In the genomic region with DNA sequence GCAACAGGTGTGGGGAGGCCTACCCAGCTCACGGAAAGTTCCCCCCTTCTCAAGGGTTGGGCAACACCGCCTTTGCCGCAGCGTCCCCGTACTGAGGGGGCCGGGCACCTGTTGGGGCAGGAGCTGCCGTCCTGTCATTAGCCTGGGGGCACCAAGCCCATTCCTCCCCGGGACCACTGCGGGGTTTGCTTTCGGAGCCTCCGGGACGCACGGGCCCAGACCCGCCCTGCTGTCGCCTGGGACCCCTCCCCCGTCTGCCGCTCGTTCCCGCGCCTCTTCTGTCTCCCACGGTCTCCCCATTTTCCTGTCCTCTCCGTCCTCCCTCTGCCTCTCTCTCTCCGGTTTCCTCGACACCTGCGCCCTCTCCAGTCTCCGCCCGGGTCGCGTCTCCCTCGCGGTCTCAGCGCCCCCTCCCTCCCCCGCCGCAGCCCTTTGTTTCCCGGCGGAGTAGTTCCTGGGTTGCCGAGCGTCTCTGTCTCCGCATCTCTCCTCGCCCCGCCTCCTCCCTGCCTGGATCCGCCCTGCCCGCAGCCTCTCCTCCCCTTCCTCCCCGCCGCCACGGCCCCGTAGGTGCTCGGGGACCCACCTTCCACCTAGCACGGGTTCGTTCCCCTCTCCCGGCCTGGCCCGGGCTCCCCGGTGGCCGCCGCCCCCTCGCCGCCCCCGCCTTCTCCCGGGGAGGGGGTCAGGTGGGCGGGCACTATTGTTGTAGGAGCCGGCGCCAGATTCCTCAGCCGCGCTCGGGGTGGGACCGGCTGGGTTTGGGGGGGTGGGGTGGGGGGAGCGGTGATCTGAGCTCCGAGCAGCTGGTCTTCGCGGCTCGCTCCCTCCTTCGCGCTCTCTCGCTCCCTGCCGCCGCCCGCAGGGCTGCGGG, we compare ENCODE assay signal across 8 cellular contexts. TPM values are rescaled to one million over a fixed set of nuclear protein-coding genes. Genes with fewer than 3 reads are reported as not detected.
A peak's percentile ranks its signal among the peaks of the same experiment; 100 is the strongest.
DNase-seq lines count a peak whose midpoint lies in the region; ATAC-seq and TF ChIP-seq lines count a peak whose summit lies in the region.

A gene (plus strand): TSS at position 540 of the 874 bp plus-strand sequence. CDS start 434 bp downstream, outside the sequence.

- no peaks in the 10 kb centered on the region for H4K20me1 ChIP-seq in OCI-LY3 (ENCODE audit: insufficient read depth, low read length)

- H3K4me1 ChIP-seq in OCI-LY3 (ENCODE audit: low read length) = peaks cover 18% of the 10 kb centered on the region

- H3K27me3 Mint-ChIP-seq in activated T-cell treated with anti-CD3 and anti-CD28 coated beads, Interleukin-2, amount 50 U/mL, for 72 hours (ENCODE audit: low read depth) = peaks cover 22% of the 10 kb centered on the region
- H3K27me3 Mint-ChIP-seq in nephron (ENCODE audit: low read depth) = peaks cover 6% of the 10 kb centered on the region

- no peaks in the 10 kb centered on the region for H3K9me3 ChIP-seq in OCI-LY3 (ENCODE audit: insufficient read depth, low read length)

- H3K9ac ChIP-seq in OCI-LY3 (ENCODE audit: low read length) = peak within 1 kb of the TSS; percentile 62

- H3K27ac Mint-ChIP-seq in activated T-cell treated with anti-CD3 and anti-CD28 coated beads, Interleukin-2, amount 50 U/mL, for 72 hours = no peak within 1 kb of the TSS
- peak within 1 kb of the TSS; percentile 78 to 85 (median 85) for H3K27ac Mint-ChIP-seq in nephron

- H2AFZ ChIP-seq in OCI-LY3 (ENCODE audit: low read depth, low read length) = peak within 1 kb of the TSS; percentile 68; the same call in 1 of the 2 replicates

- peak; percentile 39 for ATAC-seq in HG03066 (IDR thresholded peaks at IDR 0.05; ENCODE audit: low read depth, unreplicated experiment)
- peak; percentile 63 to 65 for ATAC-seq in activated T-cell treated with anti-CD3 and anti-CD28 coated beads, Interleukin-2, amount 50 U/mL, for 72 hours (replicated peaks in 1 of 2)
- no peak for ATAC-seq in HG03095 (IDR thresholded peaks at IDR 0.05; ENCODE audit: unreplicated experiment)

- H3K4me3 Mint-ChIP-seq in activated T-cell treated with anti-CD3 and anti-CD28 coated beads, Interleukin-2, amount 50 U/mL, for 72 hours = peak within 1 kb of the TSS; percentile 86 to 96
- H3K4me3 Mint-ChIP-seq in nephron = peak within 1 kb of the TSS; percentile 91

- peak; percentile 44 for DNase-seq in DMS114 treated with DMSO at 0.1 percent for 48 hours (lab: John Stamatoyannopoulos, UW; ENCODE audit: unreplicated experiment)
- peak; percentile 83 to 88 for DNase-seq in activated T-cell treated with anti-CD3 and anti-CD28 coated beads, Interleukin-2, amount 50 U/mL, for 72 hours
- peak; percentile 22 for DNase-seq in fibroblast of gingiva (ENCODE audit: low read depth)
- peak; percentile 52 to 76 (median 70) for DNase-seq in stimulated activated naive CD4-positive, alpha-beta T cell (lab: John Stamatoyannopoulos, UW)

- no peaks in the 10 kb centered on the region for H3K36me3 Mint-ChIP-seq in activated T-cell treated with anti-CD3 and anti-CD28 coated beads, Interleukin-2, amount 50 U/mL, for 72 hours (ENCODE audit: insufficient read depth in 2 of 2)
- H3K36me3 Mint-ChIP-seq in nephron (ENCODE audit: low read depth) = peaks cover 4% of the 10 kb centered on the region

- no peak within 1 kb of the TSS for H3K27ac ChIP-seq in OCI-LY3 (ENCODE audit: low read length)

- peaks cover 27% of the 10 kb centered on the region for H3K27me3 ChIP-seq in OCI-LY3 (ENCODE audit: low read depth, low read length)

- TF ChIP-seq CTCF in OCI-LY3 (IDR thresholded peaks at IDR 0.05; ENCODE audit: low read depth, low read length) (no peak), nephron (IDR thresholded peaks at IDR 0.05; ENCODE audit: unreplicated experiment in 3 of 3) (no peak)

- H3K4me1 Mint-ChIP-seq in activated T-cell treated with anti-CD3 and anti-CD28 coated beads, Interleukin-2, amount 50 U/mL, for 72 hours (ENCODE audit: low read depth) = peaks cover 34% of the 10 kb centered on the region
- H3K4me1 Mint-ChIP-seq in nephron = peaks cover 60% of the 10 kb centered on the region

- H3K79me2 ChIP-seq in OCI-LY3 (ENCODE audit: low read length) = no peaks in the 10 kb centered on the region

- H3K36me3 ChIP-seq in OCI-LY3 (replicated peaks; ENCODE audit: low read depth, low read length) = no peaks in the 10 kb centered on the region

- H3K4me2 ChIP-seq in OCI-LY3 (ENCODE audit: low read length) = peak within 1 kb of the TSS; percentile 77

- no peaks in the 10 kb centered on the region for H3K9me3 Mint-ChIP-seq in activated T-cell treated with anti-CD3 and anti-CD28 coated beads, Interleukin-2, amount 50 U/mL, for 72 hours
- H3K9me3 Mint-ChIP-seq in nephron = no peaks in the 10 kb centered on the region

- peak within 1 kb of the TSS; percentile 91 for H3K4me3 ChIP-seq in OCI-LY3 (ENCODE audit: low read length)

RNA-seq across cellular contexts. Expression of the gene that starts here (rescaled TPM):
- total RNA-seq in activated T-cell treated with anti-CD3 and anti-CD28 coated beads, Interleukin-2, amount 50 U/mL, for 72 hours = 10 to 100 TPM; 15.1 to 16.5 TPM

Comparison
In these comparisons a context has a peak if more than half of its experiments do, and no peak if none do; other contexts are left out.
1. DNase-seq: peak in every context shown above with its lines; median percentile 86 in activated T-cell treated with anti-CD3 and anti-CD28 coated beads, Interleukin-2, amount 50 U/mL, for 72 hours; 70 in stimulated activated naive CD4-positive, alpha-beta T cell; 44 in DMS114 treated with DMSO at 0.1 percent for 48 hours; 22 in fibroblast of gingiva.